17 cellular contexts compared by ENCODE assay signal in genomic region chr22:46864314-46865051, GRCh38.
"Had no signal": no experiment of that assay in that cellular context is flagged by ENCODE, and none has a peak within 500 bp of the region (broad histone marks: within the 10 kb centered on the region; RNA-seq: fewer than 3 reads in every experiment).

No MANE protein-coding gene starts in this region.

- H3K36me3 ChIP-seq: prostate gland, sigmoid colon, upper lobe of right lung had no signal

- DNase-seq: activated CD4-positive, alpha-beta memory T cell treated with anti-CD3 and anti-CD28 coated beads for 36 hours; activated gamma-delta T cell; activated T-cell treated with anti-CD3 and anti-CD28 coated beads, Interleukin-2, amount 50 U/mL, for 4 hours; aorta; foreskin keratinocyte; midbrain; naive thymus-derived CD4-positive, alpha-beta T cell; sigmoid colon; stimulated activated CD4-positive, alpha-beta T cell treated with anti-CD3 and anti-CD28 coated beads, Interleukin-12 subunit alpha, Interleukin-12 subunit beta, amount 100 ng/mL, for 4 hours; SW 1271; upper lobe of right lung had no signal

- FAIRE-seq: endothelial cell of umbilical vein, islet of Langerhans had no signal

- H3K27ac ChIP-seq: foreskin keratinocyte, neutrophil, prostate gland, sigmoid colon, upper lobe of right lung had no signal

- H3K27ac Mint-ChIP-seq: activated CD4-positive, alpha-beta memory T cell treated with anti-CD3 and anti-CD28 coated beads for 36 hours; naive thymus-derived CD4-positive, alpha-beta T cell; stimulated activated naive CD8-positive, alpha-beta T cell treated with anti-CD3 and anti-CD28 coated beads, Interleukin-15, Interleukin-2, amounts not matched to agents 100 ng/mL and 50 ng/mL, for 24 hours; T-helper 2 cell treated with Interferon-gamma antibody and Interleukin-4, amounts not matched to agents 5 μg/mL and 100 μg/mL, for 36 hours had no signal

- H3K4me1 ChIP-seq: sigmoid colon, upper lobe of right lung had no signal

- H3K9me3 ChIP-seq: neutrophil, prostate gland, sigmoid colon, upper lobe of right lung had no signal

- H3K27me3 ChIP-seq: foreskin keratinocyte, neutrophil, sigmoid colon, upper lobe of right lung had no signal

- ATAC-seq: activated T-cell treated with anti-CD3 and anti-CD28 coated beads, Interleukin-2, amount 50 U/mL, for 4 hours; foreskin keratinocyte; naive thymus-derived CD4-positive, alpha-beta T cell; upper lobe of right lung had no signal

- H3K4me3 ChIP-seq: prostate gland, sigmoid colon, upper lobe of right lung had no signal

- H3K27me3 Mint-ChIP-seq: activated CD4-positive, alpha-beta memory T cell treated with anti-CD3 and anti-CD28 coated beads for 36 hours; naive thymus-derived CD4-positive, alpha-beta T cell; stimulated activated naive CD8-positive, alpha-beta T cell treated with anti-CD3 and anti-CD28 coated beads, Interleukin-15, Interleukin-2, amounts not matched to agents 100 ng/mL and 50 ng/mL, for 24 hours had no signal

- H3K4me3 Mint-ChIP-seq: activated CD4-positive, alpha-beta memory T cell treated with anti-CD3 and anti-CD28 coated beads for 36 hours; activated T-cell treated with anti-CD3 and anti-CD28 coated beads, Interleukin-2, amount 50 U/mL, for 4 hours; naive thymus-derived CD4-positive, alpha-beta T cell; stimulated activated naive CD8-positive, alpha-beta T cell treated with anti-CD3 and anti-CD28 coated beads, Interleukin-15, Interleukin-2, amounts not matched to agents 100 ng/mL and 50 ng/mL, for 24 hours; T-helper 2 cell treated with Interferon-gamma antibody and Interleukin-4, amounts not matched to agents 5 μg/mL and 100 μg/mL, for 36 hours had no signal
